14 cellular contexts compared by ENCODE assay signal in the genomic region with DNA sequence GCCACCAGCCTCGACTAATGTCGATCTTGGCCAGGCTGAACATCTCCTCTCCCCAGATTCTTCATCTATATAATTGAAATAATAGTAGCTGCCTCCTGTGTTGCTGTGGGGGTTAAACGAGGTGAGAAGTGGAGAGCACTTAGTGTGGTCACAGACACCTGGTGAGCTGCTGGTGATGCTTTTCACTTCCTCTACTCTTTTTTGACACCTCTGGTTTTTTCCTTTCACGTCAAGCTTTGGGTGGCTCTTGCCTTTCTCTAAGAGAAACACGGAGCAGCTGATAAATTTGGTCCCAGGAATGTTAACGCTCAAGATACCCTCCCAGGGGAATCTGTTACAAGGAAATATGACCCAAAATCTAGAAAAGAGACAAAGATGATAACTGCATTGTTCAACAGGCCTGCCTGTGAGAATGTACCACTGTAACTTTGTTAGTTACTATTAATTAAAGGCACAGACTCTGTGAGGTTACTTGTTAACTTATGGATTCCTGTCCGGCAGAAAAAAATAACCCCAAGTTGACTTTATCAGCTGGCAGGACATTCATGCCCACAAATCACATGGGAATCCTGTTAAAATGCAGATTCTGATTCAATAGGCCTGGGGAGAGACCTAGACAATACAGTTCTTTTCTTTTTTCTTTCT. TPM values are rescaled to one million over a fixed set of nuclear protein-coding genes. Genes with fewer than 3 reads are reported as not detected.
DNase-seq lines count a peak whose midpoint lies in the region; ATAC-seq, FAIRE-seq and TF ChIP-seq lines count a peak whose summit lies in the region.
"Had no signal": no experiment of that assay in that cellular context is flagged by ENCODE, and none has a peak within 500 bp of the region (broad histone marks: within the 10 kb centered on the region; RNA-seq: fewer than 3 reads in every experiment).

No MANE protein-coding gene starts in this region.

- no peaks in the 10 kb centered on the region for H3K9me3 ChIP-seq in OCI-LY3 (ENCODE audit: insufficient read depth, low read length)
- H3K9me3 ChIP-seq: lower lobe of right lung, SK-N-SH had no signal

- no peaks in the 10 kb centered on the region for H3K27me3 ChIP-seq in OCI-LY3 (ENCODE audit: low read depth, low read length)

- H2AFZ ChIP-seq in OCI-LY3 (ENCODE audit: low read depth, low read length), result no peak overlapping the region; the same call in 1 of the 2 replicates

- peak overlapping the region; percentile 4; the same call in 1 of the 2 replicates for H3K9ac ChIP-seq in OCI-LY3 (ENCODE audit: low read length)
- H3K9ac ChIP-seq: SK-N-SH had no signal

- H3K36me3 ChIP-seq in OCI-LY3 (replicated peaks; ENCODE audit: low read depth, low read length), result no peaks in the 10 kb centered on the region
- H3K36me3 ChIP-seq: lower lobe of right lung had no signal

- FAIRE-seq in GM12892 (lab: Jason Lieb, UNC), result no peak

- peak overlapping the region; percentile 52 for H3K4me2 ChIP-seq in OCI-LY3 (ENCODE audit: low read length)
- H3K4me2 ChIP-seq: SK-N-SH had no signal

- peak overlapping the region; percentile 60 for H3K27ac ChIP-seq in OCI-LY3 (ENCODE audit: low read length)
- H3K27ac ChIP-seq: lower lobe of right lung had no signal

- H4K20me1 ChIP-seq in OCI-LY3 (ENCODE audit: insufficient read depth, low read length), result no peaks in the 10 kb centered on the region

- peak; percentile 35 for DNase-seq in GM12892 (ENCODE audit: insufficient read length)
- DNase-seq in SK-N-DZ (ENCODE audit: low spot score), result no peak
- DNase-seq in A172 (ENCODE audit: low spot score), result no peak
- no peak for DNase-seq in EL
- no peak for DNase-seq in SW 1271 (lab: John Stamatoyannopoulos, UW)
- DNase-seq: activated CD8-positive, alpha-beta T cell treated with anti-CD3 and anti-CD28 coated beads for 36 hours; lower lobe of right lung; NCI-H526 treated with DMSO at 0.1 percent for 48 hours; SK-N-SH had no signal

- H3K79me2 ChIP-seq in OCI-LY3 (ENCODE audit: low read length), result no peaks in the 10 kb centered on the region

- ATAC-seq in GM19463 (IDR thresholded peaks at IDR 0.05; ENCODE audit: unreplicated experiment) (peak; percentile 89), HG02970 (IDR thresholded peaks at IDR 0.05; ENCODE audit: low FRiP score, unreplicated experiment) (peak; percentile 70)
- ATAC-seq: activated CD8-positive, alpha-beta T cell treated with anti-CD3 and anti-CD28 coated beads for 36 hours; lower lobe of right lung had no signal

- TF ChIP-seq POLR2A in GM12892 (IDR thresholded peaks at IDR 0.05; ENCODE audit: low read depth, low read length), result no peak

- H3K4me1 ChIP-seq in OCI-LY3 (ENCODE audit: low read length), result peaks cover 16% of the 10 kb centered on the region

- TF ChIP-seq CTCF in OCI-LY3 (IDR thresholded peaks at IDR 0.05; ENCODE audit: low read depth, low read length), result no peak

- H3K4me3 ChIP-seq in OCI-LY3 (ENCODE audit: low read length), result peak overlapping the region; percentile 44
- H3K4me3 ChIP-seq: lower lobe of right lung had no signal

RNA-seq across cellular contexts. Expression of a gene that starts 9.5 kb away (rescaled TPM):
- polyA plus RNA-seq in GM12892 (2012; ENCODE audit: missing spikeins), result not detected
- not detected in 2 replicates for polyA plus RNA-seq in SK-N-DZ (2014; cell fraction: cytosol; rRNA removed)
- not detected in 2 replicates for polyA plus RNA-seq in SK-N-DZ (2014; cell fraction: nucleus; rRNA removed)
- total RNA-seq in A172 (2014; rRNA removed; shearing (Covaris generic)), result 0.02 TPM in 1 of 2 replicates, not detected in the other
- total RNA-seq: activated CD8-positive, alpha-beta T cell treated with anti-CD3 and anti-CD28 coated beads for 36 hours; glomerular endothelial cell; progenitor cell of endocrine pancreas had no signal
- polyA plus RNA-seq: SK-N-SH had no signal
